In the genomic region with DNA sequence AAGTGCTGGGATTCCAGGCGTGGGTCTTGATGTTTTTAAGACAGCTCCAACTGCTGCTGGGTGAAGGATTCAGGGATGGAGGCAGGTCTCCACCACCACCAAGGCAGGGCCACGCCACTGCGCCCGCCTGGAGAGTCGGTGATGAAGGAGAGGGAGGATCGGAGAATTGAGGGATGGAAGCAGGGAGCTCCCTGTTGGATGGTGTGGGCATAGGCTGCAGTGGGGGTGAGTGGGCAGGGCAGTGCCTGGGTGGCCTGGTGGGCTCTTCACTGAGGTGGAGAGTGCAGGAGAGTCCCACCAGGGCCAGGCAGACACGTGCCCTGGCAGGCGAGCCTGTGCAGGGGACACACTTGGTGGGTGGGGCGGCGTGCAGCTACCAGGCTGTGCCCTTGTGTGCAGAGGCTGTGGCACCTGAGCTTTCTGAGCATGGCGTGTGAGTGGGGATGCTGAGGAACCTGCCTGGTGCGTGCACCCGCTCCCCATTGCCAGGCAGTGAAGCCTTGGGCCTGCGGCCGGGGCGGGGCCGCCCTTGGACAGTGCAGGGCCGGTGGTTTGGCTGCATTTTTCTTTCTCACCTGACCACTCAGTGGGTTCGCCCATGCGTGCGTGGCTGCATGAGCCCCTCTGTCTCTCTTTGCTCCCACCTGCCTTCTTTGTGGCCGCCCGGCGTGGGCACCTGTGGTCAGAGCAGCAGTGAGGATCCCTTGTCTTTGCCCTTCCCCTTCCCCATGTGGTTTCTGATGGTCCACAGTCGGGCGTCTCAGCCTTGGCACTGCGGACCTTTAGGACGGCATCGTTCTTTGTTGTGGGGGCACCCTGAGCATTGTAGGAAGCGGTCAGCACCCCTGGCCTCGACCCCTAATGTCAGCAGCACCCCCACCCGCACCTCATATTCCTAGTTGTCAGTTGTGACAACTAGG, we compare ENCODE assay signal across 10 cellular contexts. TPM values are rescaled to one million over a fixed set of nuclear protein-coding genes. Genes with fewer than 3 reads are reported as not detected.
A peak's percentile ranks its signal among the peaks of the same experiment; 100 is the strongest.
DNase-seq lines count a peak whose midpoint lies in the region; ATAC-seq and TF ChIP-seq lines count a peak whose summit lies in the region.
"Had no signal": no experiment of that assay in that cellular context is flagged by ENCODE, and none has a peak within 500 bp of the region (broad histone marks: within the 10 kb centered on the region; RNA-seq: fewer than 3 reads in every experiment).

No MANE protein-coding gene starts in this region.

- no peak overlapping the region for H3K56ac ChIP-seq in mesendoderm (ENCODE audit: low read length)

- no peak overlapping the region for H3K4me3 Mint-ChIP-seq in activated CD8-positive, alpha-beta T cell treated with anti-CD3 and anti-CD28 coated beads for 36 hours
- H3K4me3 Mint-ChIP-seq in activated CD8-positive, alpha-beta T cell treated with anti-CD3 and anti-CD28 coated beads, Interleukin-2, amount 10 ng/mL, durations not matched to agents 7 days and 5 days: no peak overlapping the region

- H3K9me3 Mint-ChIP-seq in activated CD8-positive, alpha-beta T cell treated with anti-CD3 and anti-CD28 coated beads for 36 hours: no peaks in the 10 kb centered on the region
- H3K9me3 Mint-ChIP-seq in activated CD8-positive, alpha-beta T cell treated with anti-CD3 and anti-CD28 coated beads, Interleukin-2, amount 10 ng/mL, durations not matched to agents 7 days and 5 days (ENCODE audit: insufficient read depth): no peaks in the 10 kb centered on the region

- ATAC-seq in activated CD8-positive, alpha-beta T cell treated with anti-CD3 and anti-CD28 coated beads for 36 hours: no peak
- no peak for ATAC-seq in activated CD8-positive, alpha-beta T cell treated with anti-CD3 and anti-CD28 coated beads, Interleukin-2, amount 10 ng/mL, durations not matched to agents 7 days and 5 days
- no peak for ATAC-seq in gastroesophageal sphincter

- H4K5ac ChIP-seq in mesendoderm (ENCODE audit: low read length): no peak overlapping the region

- intact Hi-C loops in activated CD8-positive, alpha-beta T cell treated with anti-CD3 and anti-CD28 coated beads for 36 hours (cut with micrococcal nuclease): no loop called here

- H4K8ac ChIP-seq in mesendoderm (ENCODE audit: low read depth, low read length): no peak overlapping the region

- no peak overlapping the region for H3K23ac ChIP-seq in mesendoderm (ENCODE audit: low read length)

- no peak overlapping the region for H3K4ac ChIP-seq in mesendoderm (ENCODE audit: low read depth, low read length)

- POLR2A ChIA-PET in activated CD8-positive, alpha-beta T cell treated with anti-CD3 and anti-CD28 coated beads for 36 hours (lab: Charles Lee): interaction anchor here (0.8 to 6.0 kb wide), 10 partner anchors 10 to 75 kb away, joined by 3 to 88 read pairs (median 4); a partner anchor contains a TSS
- POLR2A ChIA-PET in activated CD8-positive, alpha-beta T cell treated with anti-CD3 and anti-CD28 coated beads, Interleukin-2, amount 10 ng/mL, durations not matched to agents 7 days and 5 days (lab: Charles Lee): interaction anchor here (1.7 kb wide), 1 partner anchor 10 kb away, joined by 9 read pairs; no protein-coding TSS in a partner anchor

- H3K27me3 Mint-ChIP-seq in activated CD8-positive, alpha-beta T cell treated with anti-CD3 and anti-CD28 coated beads for 36 hours: no peaks in the 10 kb centered on the region
- no peaks in the 10 kb centered on the region for H3K27me3 Mint-ChIP-seq in activated CD8-positive, alpha-beta T cell treated with anti-CD3 and anti-CD28 coated beads, Interleukin-2, amount 10 ng/mL, durations not matched to agents 7 days and 5 days (ENCODE audit: low read depth)

- no peak overlapping the region for H2AK5ac ChIP-seq in mesendoderm (ENCODE audit: low read length)

- H3K27ac Mint-ChIP-seq in activated CD8-positive, alpha-beta T cell treated with anti-CD3 and anti-CD28 coated beads for 36 hours: peak overlapping the region; percentile 99
- H3K27ac Mint-ChIP-seq in activated CD8-positive, alpha-beta T cell treated with anti-CD3 and anti-CD28 coated beads, Interleukin-2, amount 10 ng/mL, durations not matched to agents 7 days and 5 days: no peak overlapping the region

- peaks cover 61% of the 10 kb centered on the region for H3K4me1 Mint-ChIP-seq in activated CD8-positive, alpha-beta T cell treated with anti-CD3 and anti-CD28 coated beads for 36 hours (ENCODE audit: low read depth)
- peaks cover 68% of the 10 kb centered on the region for H3K4me1 Mint-ChIP-seq in activated CD8-positive, alpha-beta T cell treated with anti-CD3 and anti-CD28 coated beads, Interleukin-2, amount 10 ng/mL, durations not matched to agents 7 days and 5 days (ENCODE audit: low read depth)

- peaks cover 7% of the 10 kb centered on the region for H3K79me2 ChIP-seq in mesendoderm (ENCODE audit: control insufficient read depth, insufficient read depth, low read length)

- no peak overlapping the region for H2BK5ac ChIP-seq in mesendoderm (ENCODE audit: low read length)

- no peak for DNase-seq in activated CD8-positive, alpha-beta T cell treated with anti-CD3 and anti-CD28 coated beads for 36 hours
- no peak for DNase-seq in activated CD8-positive, alpha-beta T cell treated with anti-CD3 and anti-CD28 coated beads, Interleukin-2, amount 10 ng/mL, durations not matched to agents 7 days and 5 days
- DNase-seq in HL-60 (ENCODE audit: low read depth in 1 of 2, low spot score in 1 of 2) (no peak), EL (no peak), NCI-H748 treated with DMSO at 0.1 percent for 48 hours (lab: John Stamatoyannopoulos, UW) (no peak), mesendoderm (no peak)
- DNase-seq: kidney glomerular epithelial cell; stimulated activated CD4-positive, alpha-beta T cell treated with anti-CD3 and anti-CD28 coated beads, Interleukin-4, amount 100 ng/mL, for 1 hour had no signal

- H3K36me3 Mint-ChIP-seq in activated CD8-positive, alpha-beta T cell treated with anti-CD3 and anti-CD28 coated beads for 36 hours (ENCODE audit: low read depth): peaks cover 74% of the 10 kb centered on the region
- H3K36me3 Mint-ChIP-seq in activated CD8-positive, alpha-beta T cell treated with anti-CD3 and anti-CD28 coated beads, Interleukin-2, amount 10 ng/mL, durations not matched to agents 7 days and 5 days (ENCODE audit: low read depth): peaks cover 65% of the 10 kb centered on the region

- H3K27ac ChIP-seq in HL-60 (replicated peaks) (peak overlapping the region; percentile 54), gastroesophageal sphincter (peak overlapping the region in 3 of 4 donors; percentile 94 to 95 (median 94)), rectal smooth muscle tissue (ENCODE audit: low read depth, low read length) (peak overlapping the region; percentile 50), mesendoderm (ENCODE audit: low read depth, low read length) (no peak overlapping the region)

- no peak overlapping the region for H2BK120ac ChIP-seq in mesendoderm (ENCODE audit: low read depth, low read length)

- H3K9ac ChIP-seq in rectal smooth muscle tissue (ENCODE audit: low read length): no peak overlapping the region
- no peak overlapping the region for H3K9ac ChIP-seq in mesendoderm (ENCODE audit: low read length)

- CTCF ChIA-PET in activated CD8-positive, alpha-beta T cell treated with anti-CD3 and anti-CD28 coated beads for 36 hours (lab: Charles Lee): interaction anchor here (1.4 to 2.4 kb wide), 2 partner anchors 10 to 21 kb away, joined by 3 to 11 read pairs; no protein-coding TSS in a partner anchor
- CTCF ChIA-PET in activated CD8-positive, alpha-beta T cell treated with anti-CD3 and anti-CD28 coated beads, Interleukin-2, amount 10 ng/mL, durations not matched to agents 7 days and 5 days (lab: Charles Lee): interaction anchor here (1.1 to 2.0 kb wide), 5 partner anchors 21 to 73 kb away, joined by 3 to 7 read pairs (median 3); no protein-coding TSS in a partner anchor

- H3K36me3 ChIP-seq in gastroesophageal sphincter: peaks cover 0 to 77% of the 10 kb centered on the region in 2 donors
- H3K36me3 ChIP-seq in rectal smooth muscle tissue (ENCODE audit: control insufficient read depth, insufficient read depth, low read length): peaks cover 41% of the 10 kb centered on the region
- peaks cover 5% of the 10 kb centered on the region for H3K36me3 ChIP-seq in mesendoderm (ENCODE audit: control insufficient read depth, insufficient read depth, low read length)

- TF ChIP-seq POLR2A in gastroesophageal sphincter (IDR thresholded peaks at IDR 0.05): no peak

- no peak for TF ChIP-seq EP300 in gastroesophageal sphincter (IDR thresholded peaks at IDR 0.05)

- H3K18ac ChIP-seq in mesendoderm (ENCODE audit: low read length): no peak overlapping the region

- no peak for TF ChIP-seq CTCF in activated CD8-positive, alpha-beta T cell treated with anti-CD3 and anti-CD28 coated beads for 36 hours (IDR thresholded peaks at IDR 0.05)
- TF ChIP-seq CTCF in HL-60 (IDR thresholded peaks at IDR 0.05; ENCODE audit: insufficient read depth, low read length): no peak
- TF ChIP-seq CTCF in gastroesophageal sphincter (IDR thresholded peaks at IDR 0.05): no peak

- H3K4me3 ChIP-seq in HL-60 (replicated peaks; ENCODE audit: insufficient read depth, low read length) (no peak overlapping the region), gastroesophageal sphincter (no peak overlapping the region), rectal smooth muscle tissue (ENCODE audit: low read length) (no peak overlapping the region), mesendoderm (ENCODE audit: low read length) (no peak overlapping the region)

- H3K4me2 ChIP-seq in mesendoderm (ENCODE audit: low read length): no peak overlapping the region

- no peaks in the 10 kb centered on the region for H3K9me3 ChIP-seq in gastroesophageal sphincter

- peaks cover 8% of the 10 kb centered on the region for H3K79me1 ChIP-seq in mesendoderm (ENCODE audit: low read length)

- H3K4me1 ChIP-seq in gastroesophageal sphincter (peaks cover 3 to 100% (median 60%) of the 10 kb centered on the region in 3 donors), rectal smooth muscle tissue (ENCODE audit: control insufficient read depth, insufficient read depth, low read length) (peaks cover 54% of the 10 kb centered on the region), mesendoderm (ENCODE audit: control insufficient read depth, low read depth, low read length) (no peaks in the 10 kb centered on the region)

- H3K27me3 ChIP-seq in HL-60 (ENCODE audit: insufficient read depth, poor library complexity, severe bottlenecking) (no peaks in the 10 kb centered on the region), gastroesophageal sphincter (no peaks in the 10 kb centered on the region), rectal smooth muscle tissue (ENCODE audit: control insufficient read depth, insufficient read depth, low read length) (no peaks in the 10 kb centered on the region), mesendoderm (ENCODE audit: insufficient read depth, low read length, poor library complexity) (no peaks in the 10 kb centered on the region)

- WGBS in gastroesophageal sphincter (ENCODE audit: low coverage in 1 of 2), 2 donors: 81% methylated on average over 11 of the region's 32 CpGs; no CpG with 5 or more reads in 1 of the 2 donors
- no CpG with 5 or more reads among the region's 32 CpGs for WGBS in mesendoderm (ENCODE audit: extremely low coverage, insufficient coverage, low lambda C conversion rate)

- H2BK15ac ChIP-seq in mesendoderm (replicated peaks; ENCODE audit: low read depth): no peak overlapping the region

RNA-seq across cellular contexts. Expression of a gene that starts 11.3 kb away (rescaled TPM):
- total RNA-seq in activated CD8-positive, alpha-beta T cell treated with anti-CD3 and anti-CD28 coated beads for 36 hours: 100 to 1,000 TPM; 114 to 116 TPM
- 10 to 100 TPM; 53.8 to 57.1 TPM for total RNA-seq in activated CD8-positive, alpha-beta T cell treated with anti-CD3 and anti-CD28 coated beads, Interleukin-2, amount 10 ng/mL, durations not matched to agents 7 days and 5 days
- 100 to 1,000 TPM in 2 of 4 donors, 10 to 100 TPM in 2; 50.9 to 190 (median 106) TPM for total RNA-seq in gastroesophageal sphincter
- polyA plus RNA-seq in mesendoderm (2013, experiment 1 of 2): 60.0 TPM
- polyA plus RNA-seq in mesendoderm (2013, experiment 2 of 2): 60.7 TPM

RNA-seq across cellular contexts. Expression of a gene that starts 51.4 kb away (rescaled TPM):
- total RNA-seq in activated CD8-positive, alpha-beta T cell treated with anti-CD3 and anti-CD28 coated beads for 36 hours: 10 to 100 TPM; 41.1 to 42.9 TPM
- 10 to 100 TPM; 35.0 to 37.2 TPM for total RNA-seq in activated CD8-positive, alpha-beta T cell treated with anti-CD3 and anti-CD28 coated beads, Interleukin-2, amount 10 ng/mL, durations not matched to agents 7 days and 5 days
- total RNA-seq in gastroesophageal sphincter: 10 to 100 TPM; 16.5 to 30.4 (median 25.1) TPM
- polyA plus RNA-seq in mesendoderm (2013, experiment 1 of 2): 23.1 TPM
- 22.9 TPM for polyA plus RNA-seq in mesendoderm (2013, experiment 2 of 2)
